ENCODE assay signal across 20 cellular contexts in genomic region chr9:131446276-131446675, GRCh38. TPM values are rescaled to one million over a fixed set of nuclear protein-coding genes. Genes with fewer than 3 reads are reported as not detected.
DNase-seq lines count a peak whose midpoint lies in the region; ATAC-seq and TF ChIP-seq lines count a peak whose summit lies in the region.
"Had no signal": no experiment of that assay in that cellular context is flagged by ENCODE, and none has a peak within 500 bp of the region (broad histone marks: within the 10 kb centered on the region; RNA-seq: fewer than 3 reads in every experiment).

No MANE protein-coding gene starts in this region.

- intact Hi-C loops in CD14-positive monocyte (cut with micrococcal nuclease), result no loop called here

- no peaks in the 10 kb centered on the region for H3K27me3 ChIP-seq in layer of hippocampus (ENCODE audit: control insufficient read depth, insufficient read depth, low read length)

- H3K9me3 Mint-ChIP-seq in activated naive CD4-positive, alpha-beta T cell treated with anti-CD3 and anti-CD28 coated beads, Interleukin-2, amount 50 U/mL, for 24 hours, result no peaks in the 10 kb centered on the region
- H3K9me3 Mint-ChIP-seq in HFFc6, result no peaks in the 10 kb centered on the region
- H3K9me3 Mint-ChIP-seq in stimulated activated effector memory CD8-positive, alpha-beta T cell treated with anti-CD3 and anti-CD28 coated beads, Interleukin-12 subunit alpha, Interleukin-12 subunit beta, amount 100 ng/mL, for 72 hours, result no peaks in the 10 kb centered on the region
- H3K9me3 Mint-ChIP-seq in CD14-positive monocyte, result peaks cover 0 to 1% (median 0%) of the 10 kb centered on the region in 7 donors
- H3K9me3 Mint-ChIP-seq: CD4-positive, CD25-positive, alpha-beta regulatory T cell had no signal

- H3K36me3 Mint-ChIP-seq in activated naive CD4-positive, alpha-beta T cell treated with anti-CD3 and anti-CD28 coated beads, Interleukin-2, amount 50 U/mL, for 24 hours, result peaks cover 21% of the 10 kb centered on the region
- H3K36me3 Mint-ChIP-seq in HFFc6 (ENCODE audit: low read depth) (peaks cover 55% of the 10 kb centered on the region), CD14-positive monocyte (peaks cover 73 to 96% of the 10 kb centered on the region in 2 donors)
- H3K36me3 Mint-ChIP-seq in stimulated activated effector memory CD8-positive, alpha-beta T cell treated with anti-CD3 and anti-CD28 coated beads, Interleukin-12 subunit alpha, Interleukin-12 subunit beta, amount 100 ng/mL, for 72 hours, result peaks cover 100% of the 10 kb centered on the region

- peak overlapping the region; percentile 1 for H3K27ac ChIP-seq in layer of hippocampus (ENCODE audit: low read depth, low read length)
- H3K27ac ChIP-seq: HL-60 had no signal

- H3K4me1 Mint-ChIP-seq in activated naive CD4-positive, alpha-beta T cell treated with anti-CD3 and anti-CD28 coated beads, Interleukin-2, amount 50 U/mL, for 24 hours, result peaks cover 19% of the 10 kb centered on the region
- H3K4me1 Mint-ChIP-seq in HFFc6 (ENCODE audit: low read depth) (peaks cover 10% of the 10 kb centered on the region), CD14-positive monocyte (peaks cover 5% of the 10 kb centered on the region)
- peaks cover 27% of the 10 kb centered on the region for H3K4me1 Mint-ChIP-seq in stimulated activated effector memory CD8-positive, alpha-beta T cell treated with anti-CD3 and anti-CD28 coated beads, Interleukin-12 subunit alpha, Interleukin-12 subunit beta, amount 100 ng/mL, for 72 hours

- TF ChIP-seq CTCF in HFFc6 (IDR thresholded peaks at IDR 0.05), result no peak
- no peak for TF ChIP-seq CTCF in CD14-positive monocyte (IDR thresholded peaks at IDR 0.05)

- H3K27me3 Mint-ChIP-seq in activated naive CD4-positive, alpha-beta T cell treated with anti-CD3 and anti-CD28 coated beads, Interleukin-2, amount 50 U/mL, for 24 hours, result no peaks in the 10 kb centered on the region
- no peaks in the 10 kb centered on the region; the same call in 1 of the 2 replicates for H3K27me3 Mint-ChIP-seq in HFFc6 (ENCODE audit: insufficient read depth)
- H3K27me3 Mint-ChIP-seq in CD14-positive monocyte (ENCODE audit: low read depth in 3 of 3), result no peaks in the 10 kb centered on the region
- H3K27me3 Mint-ChIP-seq: CD4-positive, CD25-positive, alpha-beta regulatory T cell had no signal

- H3K4me3 Mint-ChIP-seq in activated naive CD4-positive, alpha-beta T cell treated with anti-CD3 and anti-CD28 coated beads, Interleukin-2, amount 50 U/mL, for 24 hours, result no peak overlapping the region
- H3K4me3 Mint-ChIP-seq in HFFc6 (no peak overlapping the region), CD14-positive monocyte (no peak overlapping the region)
- no peak overlapping the region for H3K4me3 Mint-ChIP-seq in stimulated activated effector memory CD8-positive, alpha-beta T cell treated with anti-CD3 and anti-CD28 coated beads, Interleukin-12 subunit alpha, Interleukin-12 subunit beta, amount 100 ng/mL, for 72 hours
- H3K4me3 Mint-ChIP-seq: CD4-positive, CD25-positive, alpha-beta regulatory T cell had no signal

- ATAC-seq in stimulated activated effector memory CD8-positive, alpha-beta T cell treated with anti-CD3 and anti-CD28 coated beads, Interleukin-12 subunit alpha, Interleukin-12 subunit beta, amount 100 ng/mL, for 72 hours, result no peak
- no peak for ATAC-seq in GM21381 (IDR thresholded peaks at IDR 0.05; ENCODE audit: unreplicated experiment)
- ATAC-seq: K562 had no signal

- no peak for DNase-seq in activated naive CD4-positive, alpha-beta T cell (lab: John Stamatoyannopoulos, UW)
- no peak for DNase-seq in HFFc6
- DNase-seq in stimulated activated effector memory CD8-positive, alpha-beta T cell treated with anti-CD3 and anti-CD28 coated beads, Interleukin-12 subunit alpha, Interleukin-12 subunit beta, amount 100 ng/mL, for 72 hours (ENCODE audit: low spot score in 2 of 2), result no peak
- DNase-seq in CD14-positive monocyte (ENCODE audit: low spot score), result no peak
- DNase-seq in 8988T, result no peak
- DNase-seq: AML-193; CD4-positive, CD25-positive, alpha-beta regulatory T cell; GOT3; NCI-H1092 treated with DMSO at 0.1 percent for 48 hours; NCI-H1694; NCI-H345; NCI-H526 treated with DMSO at 0.1 percent for 48 hours; NK-92 treated with Interleukin-12 subunit alpha and Interleukin-12 subunit beta, amount 100 ng/mL, for 24 hours; OCI-M1; RPMI8226 had no signal

- H3K27ac Mint-ChIP-seq in activated naive CD4-positive, alpha-beta T cell treated with anti-CD3 and anti-CD28 coated beads, Interleukin-2, amount 50 U/mL, for 24 hours, result peak overlapping the region; percentile 35
- peak overlapping the region; percentile 47; the same call in 1 of the 2 replicates for H3K27ac Mint-ChIP-seq in HFFc6
- H3K27ac Mint-ChIP-seq in stimulated activated effector memory CD8-positive, alpha-beta T cell treated with anti-CD3 and anti-CD28 coated beads, Interleukin-12 subunit alpha, Interleukin-12 subunit beta, amount 100 ng/mL, for 72 hours, result peak overlapping the region; percentile 66
- peak overlapping the region in 1 of 7 donors; percentile 68 for H3K27ac Mint-ChIP-seq in CD14-positive monocyte

RNA-seq across cellular contexts. Expression of gene PRRC2B, which starts 52.4 kb away (rescaled TPM):
- total RNA-seq in HFFc6 (2021; fragmentation: NEBNext Ultra II Directional; extraction: Animal tissue kit (Norgen Biotek cat#: 25700)), result 100 to 1,000 TPM; 130 to 173 (median 145) TPM
- 1 to 10 TPM; 2.8 to 8.6 TPM for polyA plus RNA-seq in CD14-positive monocyte

RNA-seq across cellular contexts. Expression of gene POMT1, which starts 56.4 kb away (rescaled TPM):
- total RNA-seq in HFFc6 (2021; fragmentation: NEBNext Ultra II Directional; extraction: Animal tissue kit (Norgen Biotek cat#: 25700)), result 10 to 100 TPM; 39.0 to 45.7 (median 40.2) TPM
- 1 to 10 TPM; 5.9 to 7.5 TPM for polyA plus RNA-seq in CD14-positive monocyte
